ENCODE assay signal across 14 cellular contexts in genomic region chr11:130523609-130524008, GRCh38.
DNase-seq lines count a peak whose midpoint lies in the region; ATAC-seq and TF ChIP-seq lines count a peak whose summit lies in the region.
"Had no signal": no experiment of that assay in that cellular context is flagged by ENCODE, and none has a peak within 500 bp of the region (broad histone marks: within the 10 kb centered on the region; RNA-seq: fewer than 3 reads in every experiment).

No MANE protein-coding gene starts in this region.

- H3K36me3 Mint-ChIP-seq in glutamatergic neuron (ENCODE audit: unreplicated experiment), result no peaks in the 10 kb centered on the region
- H3K36me3 Mint-ChIP-seq: activated CD8-positive, alpha-beta memory T cell treated with anti-CD3 and anti-CD28 coated beads, Interleukin-2, amount 10 ng/mL, durations not matched to agents 7 days and 5 days; activated naive CD8-positive, alpha-beta T cell treated with anti-CD3 and anti-CD28 coated beads for 36 hours; CD8-positive, alpha-beta memory T cell; stimulated activated effector memory CD8-positive, alpha-beta T cell treated with anti-CD3 and anti-CD28 coated beads, Interleukin-12 subunit alpha, Interleukin-12 subunit beta, amount 100 ng/mL, for 72 hours had no signal

- DNase-seq in amniotic epithelial cell (ENCODE audit: low read depth) (peak; percentile 61), glutamatergic neuron (no peak), NCI-H82 treated with DMSO at 0.1 percent for 48 hours (lab: John Stamatoyannopoulos, UW; ENCODE audit: unreplicated experiment) (no peak), AML-193 (lab: John Stamatoyannopoulos, UW) (no peak), NCI-H2196 treated with DMSO at 0.1 percent for 48 hours (lab: John Stamatoyannopoulos, UW; ENCODE audit: unreplicated experiment) (no peak)
- DNase-seq: activated CD8-positive, alpha-beta memory T cell treated with anti-CD3 and anti-CD28 coated beads, Interleukin-2, amount 10 ng/mL, durations not matched to agents 7 days and 5 days; activated naive CD8-positive, alpha-beta T cell treated with anti-CD3 and anti-CD28 coated beads for 36 hours; CD8-positive, alpha-beta memory T cell; NCI-H146; nephron progenitor cell had no signal

- H3K4me1 Mint-ChIP-seq in glutamatergic neuron (ENCODE audit: low read depth, unreplicated experiment), result peaks cover 17% of the 10 kb centered on the region
- H3K4me1 Mint-ChIP-seq: activated CD8-positive, alpha-beta memory T cell treated with anti-CD3 and anti-CD28 coated beads, Interleukin-2, amount 10 ng/mL, durations not matched to agents 7 days and 5 days; CD8-positive, alpha-beta memory T cell; stimulated activated effector memory CD8-positive, alpha-beta T cell treated with anti-CD3 and anti-CD28 coated beads, Interleukin-12 subunit alpha, Interleukin-12 subunit beta, amount 100 ng/mL, for 72 hours had no signal

- no peak overlapping the region for H3K4me3 Mint-ChIP-seq in glutamatergic neuron (ENCODE audit: unreplicated experiment)
- H3K4me3 Mint-ChIP-seq: activated CD8-positive, alpha-beta memory T cell treated with anti-CD3 and anti-CD28 coated beads, Interleukin-2, amount 10 ng/mL, durations not matched to agents 7 days and 5 days; activated naive CD8-positive, alpha-beta T cell treated with anti-CD3 and anti-CD28 coated beads for 36 hours; CD8-positive, alpha-beta memory T cell; nephron progenitor cell; stimulated activated effector memory CD8-positive, alpha-beta T cell treated with anti-CD3 and anti-CD28 coated beads, Interleukin-12 subunit alpha, Interleukin-12 subunit beta, amount 100 ng/mL, for 72 hours had no signal

- H3K9me3 Mint-ChIP-seq in glutamatergic neuron (ENCODE audit: unreplicated experiment), result peaks cover 6% of the 10 kb centered on the region
- H3K9me3 Mint-ChIP-seq: activated naive CD8-positive, alpha-beta T cell treated with anti-CD3 and anti-CD28 coated beads for 36 hours; CD8-positive, alpha-beta memory T cell; nephron progenitor cell; stimulated activated effector memory CD8-positive, alpha-beta T cell treated with anti-CD3 and anti-CD28 coated beads, Interleukin-12 subunit alpha, Interleukin-12 subunit beta, amount 100 ng/mL, for 72 hours had no signal

- peaks cover 32% of the 10 kb centered on the region for H3K4me1 ChIP-seq in ES-I3 (ENCODE audit: insufficient read depth, low read length)
- peaks cover 18 to 53% (median 41%) of the 10 kb centered on the region in 5 donors for H3K4me1 ChIP-seq in subcutaneous abdominal adipose tissue (ENCODE audit: control insufficient read depth in 5 of 5, insufficient read depth in 5 of 5, low read length in 5 of 5)

- H3K27ac ChIP-seq in subcutaneous abdominal adipose tissue (ENCODE audit: low read depth, low read length), result peak overlapping the region; percentile 92

- no peaks in the 10 kb centered on the region for H3K36me3 ChIP-seq in ES-I3 (ENCODE audit: insufficient read depth, low read length)
- no peaks in the 10 kb centered on the region for H3K36me3 ChIP-seq in subcutaneous abdominal adipose tissue (ENCODE audit: control insufficient read depth in 5 of 5, insufficient read depth in 5 of 5, low read length in 5 of 5)

- H3K9me3 ChIP-seq in ES-I3 (ENCODE audit: control insufficient read depth, insufficient read depth, low read length) (no peaks in the 10 kb centered on the region), subcutaneous abdominal adipose tissue (ENCODE audit: control insufficient read depth in 5 of 5, low read length in 5 of 5) (no peaks in the 10 kb centered on the region)

- no peak for TF ChIP-seq CTCF in glutamatergic neuron (IDR thresholded peaks at IDR 0.05; ENCODE audit: partially characterized antibody, unreplicated experiment)

- no peak overlapping the region for H3K4me3 ChIP-seq in subcutaneous abdominal adipose tissue (ENCODE audit: low read depth in 1 of 5, low read length in 5 of 5)

- no peak for ATAC-seq in HG03039 (IDR thresholded peaks at IDR 0.05; ENCODE audit: unreplicated experiment)
- ATAC-seq: activated CD8-positive, alpha-beta memory T cell treated with anti-CD3 and anti-CD28 coated beads, Interleukin-2, amount 10 ng/mL, durations not matched to agents 7 days and 5 days; stimulated activated effector memory CD8-positive, alpha-beta T cell treated with anti-CD3 and anti-CD28 coated beads, Interleukin-12 subunit alpha, Interleukin-12 subunit beta, amount 100 ng/mL, for 72 hours had no signal

- peak overlapping the region; percentile 26 for H3K27ac Mint-ChIP-seq in glutamatergic neuron (ENCODE audit: unreplicated experiment)
- H3K27ac Mint-ChIP-seq: activated CD8-positive, alpha-beta memory T cell treated with anti-CD3 and anti-CD28 coated beads, Interleukin-2, amount 10 ng/mL, durations not matched to agents 7 days and 5 days; activated naive CD8-positive, alpha-beta T cell treated with anti-CD3 and anti-CD28 coated beads for 36 hours; nephron progenitor cell; stimulated activated effector memory CD8-positive, alpha-beta T cell treated with anti-CD3 and anti-CD28 coated beads, Interleukin-12 subunit alpha, Interleukin-12 subunit beta, amount 100 ng/mL, for 72 hours had no signal

- peaks cover 0 to 3% (median 0%) of the 10 kb centered on the region in 5 donors for H3K27me3 ChIP-seq in subcutaneous abdominal adipose tissue (ENCODE audit: control insufficient read depth in 5 of 5, insufficient read depth in 4 of 5, low read length in 5 of 5)

- peaks cover 11% of the 10 kb centered on the region for H3K27me3 Mint-ChIP-seq in glutamatergic neuron (ENCODE audit: unreplicated experiment)
- H3K27me3 Mint-ChIP-seq: activated naive CD8-positive, alpha-beta T cell treated with anti-CD3 and anti-CD28 coated beads for 36 hours had no signal

- H3K9ac ChIP-seq in ES-I3 (ENCODE audit: low read depth, low read length) (0 out of 2 replicates have a peak overlapping the region, but pooled peaks have one; percentile 2), subcutaneous abdominal adipose tissue (ENCODE audit: low read length in 5 of 5) (peak overlapping the region in 1 of 5 donors; percentile 28)
